Comparison of ENCODE assay signal across 1 cellular context in the genomic region with DNA sequence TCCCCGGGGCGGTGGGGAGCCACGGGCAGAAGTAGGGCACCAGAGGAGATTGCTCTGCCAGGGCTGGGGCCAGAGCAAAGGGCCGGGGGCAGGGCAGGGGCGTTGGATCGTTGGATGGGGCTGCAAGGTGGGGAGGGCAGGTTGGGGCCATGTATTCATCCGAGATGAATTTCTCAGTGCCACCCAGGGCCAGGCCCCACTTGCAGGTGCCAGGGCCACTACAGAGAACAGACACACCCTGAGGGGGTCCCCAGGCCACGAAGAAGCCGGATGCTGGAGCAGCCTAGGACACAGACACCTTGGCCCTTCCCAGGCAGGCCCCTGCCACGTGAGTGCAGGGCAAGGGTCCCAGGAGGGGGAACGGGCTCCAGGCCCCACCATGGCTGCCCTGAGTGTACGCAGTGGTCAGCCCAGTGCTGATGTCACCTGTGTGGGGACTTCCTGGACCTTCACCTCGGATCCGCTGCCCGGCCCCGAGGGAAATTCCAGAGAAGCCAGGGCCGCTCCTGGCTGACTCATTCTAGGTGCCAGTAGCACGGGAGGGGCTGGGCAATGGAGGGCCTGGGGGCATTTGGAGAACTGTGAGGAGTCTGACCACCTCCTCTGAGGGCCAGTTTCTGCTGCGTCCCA.
TF ChIP-seq lines count a peak whose summit lies in the region.

No MANE protein-coding gene starts in this region.

TF ChIP-seq in GM12878, 131 proteins besides CTCF, POLR2A, EP300 and RAD21 (continued from another document):
- TF ChIP-seq, protein P1, sequence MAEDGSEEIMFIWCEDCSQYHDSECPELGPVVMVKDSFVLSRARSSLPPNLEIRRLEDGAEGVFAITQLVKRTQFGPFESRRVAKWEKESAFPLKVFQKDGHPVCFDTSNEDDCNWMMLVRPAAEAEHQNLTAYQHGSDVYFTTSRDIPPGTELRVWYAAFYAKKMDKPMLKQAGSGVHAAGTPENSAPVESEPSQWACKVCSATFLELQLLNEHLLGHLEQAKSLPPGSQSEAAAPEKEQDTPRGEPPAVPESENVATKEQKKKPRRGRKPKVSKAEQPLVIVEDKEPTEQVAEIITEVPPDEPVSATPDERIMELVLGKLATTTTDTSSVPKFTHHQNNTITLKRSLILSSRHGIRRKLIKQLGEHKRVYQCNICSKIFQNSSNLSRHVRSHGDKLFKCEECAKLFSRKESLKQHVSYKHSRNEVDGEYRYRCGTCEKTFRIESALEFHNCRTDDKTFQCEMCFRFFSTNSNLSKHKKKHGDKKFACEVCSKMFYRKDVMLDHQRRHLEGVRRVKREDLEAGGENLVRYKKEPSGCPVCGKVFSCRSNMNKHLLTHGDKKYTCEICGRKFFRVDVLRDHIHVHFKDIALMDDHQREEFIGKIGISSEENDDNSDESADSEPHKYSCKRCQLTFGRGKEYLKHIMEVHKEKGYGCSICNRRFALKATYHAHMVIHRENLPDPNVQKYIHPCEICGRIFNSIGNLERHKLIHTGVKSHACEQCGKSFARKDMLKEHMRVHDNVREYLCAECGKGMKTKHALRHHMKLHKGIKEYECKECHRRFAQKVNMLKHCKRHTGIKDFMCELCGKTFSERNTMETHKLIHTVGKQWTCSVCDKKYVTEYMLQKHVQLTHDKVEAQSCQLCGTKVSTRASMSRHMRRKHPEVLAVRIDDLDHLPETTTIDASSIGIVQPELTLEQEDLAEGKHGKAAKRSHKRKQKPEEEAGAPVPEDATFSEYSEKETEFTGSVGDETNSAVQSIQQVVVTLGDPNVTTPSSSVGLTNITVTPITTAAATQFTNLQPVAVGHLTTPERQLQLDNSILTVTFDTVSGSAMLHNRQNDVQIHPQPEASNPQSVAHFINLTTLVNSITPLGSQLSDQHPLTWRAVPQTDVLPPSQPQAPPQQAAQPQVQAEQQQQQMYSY (CRISPR knock-in tag; IDR thresholded peaks at IDR 0.05), result no peak
- TF ChIP-seq TCF12 (IDR thresholded peaks at IDR 0.05; ENCODE audit: low read depth, low read length) (no peak), YBX1 (IDR thresholded peaks at IDR 0.05) (no peak), SPI1 (IDR thresholded peaks at IDR 0.05; ENCODE audit: borderline replicate concordance, insufficient read depth, low read depth, low read length) (0 out of 2 replicates have a peak, but pooled peaks have one; percentile 18), KLF5 (IDR thresholded peaks at IDR 0.05; ENCODE audit: partially characterized antibody) (peak; percentile 39), SUZ12 (IDR thresholded peaks at IDR 0.05; ENCODE audit: unreplicated experiment) (no peak), RUNX3 (IDR thresholded peaks at IDR 0.05; ENCODE audit: low read length) (peak; percentile 58), MXI1 (IDR thresholded peaks at IDR 0.05; ENCODE audit: low read depth, low read length) (no peak), ESRRA (IDR thresholded peaks at IDR 0.05; ENCODE audit: low read length) (no peak), ETV6 (conservative IDR thresholded peaks at IDR 0.05 in 1 of 2, IDR thresholded peaks at IDR 0.05 in 1 of 2; ENCODE audit: borderline replicate concordance in 1 of 2, low read depth in 1 of 2) (peak in 1 of 2 experiments; percentile 44; a peak in 1 of 4 replicates), RB1 (IDR thresholded peaks at IDR 0.05; ENCODE audit: borderline replicate concordance) (no peak), SREBF1 (IDR thresholded peaks at IDR 0.05; ENCODE audit: low read length) (no peak), ZNF622 (IDR thresholded peaks at IDR 0.05) (no peak), EZH2 (IDR thresholded peaks at IDR 0.05; ENCODE audit: borderline replicate concordance, control insufficient read depth, low read depth, low read length) (no peak), FOS (IDR thresholded peaks at IDR 0.05; ENCODE audit: borderline replicate concordance, extremely low read depth, insufficient read length) (no peak), POLR2AphosphoS5 (IDR thresholded peaks at IDR 0.05; ENCODE audit: low read length) (0 out of 2 replicates have a peak, but pooled peaks have one; percentile 34), FOXM1 (IDR thresholded peaks at IDR 0.05; ENCODE audit: low read depth, low read length) (no peak), YY1 (IDR thresholded peaks at IDR 0.05; ENCODE audit: low read depth, low read length) (peak; percentile 65), PAX5 (IDR thresholded peaks at IDR 0.05; ENCODE audit: borderline replicate concordance, low read depth, low read length) (peak; percentile 59), ZNF384 (IDR thresholded peaks at IDR 0.05; ENCODE audit: borderline replicate concordance, low read depth, low read length) (no peak), SREBF2 (IDR thresholded peaks at IDR 0.05; ENCODE audit: low read length) (no peak), RAD51 (IDR thresholded peaks at IDR 0.05) (no peak), NBN (IDR thresholded peaks at IDR 0.05) (peak; percentile 68), CHD4 (IDR thresholded peaks at IDR 0.05) (no peak), NFYA (IDR thresholded peaks at IDR 0.05; ENCODE audit: borderline replicate concordance, low read depth, low read length) (no peak), NFIC (IDR thresholded peaks at IDR 0.05; ENCODE audit: low read depth, low read length) (peak; percentile 28; the same call in 1 of the 2 replicates), TCF7 (IDR thresholded peaks at IDR 0.05; ENCODE audit: borderline replicate concordance) (no peak)
- TF ChIP-seq, protein P2, sequence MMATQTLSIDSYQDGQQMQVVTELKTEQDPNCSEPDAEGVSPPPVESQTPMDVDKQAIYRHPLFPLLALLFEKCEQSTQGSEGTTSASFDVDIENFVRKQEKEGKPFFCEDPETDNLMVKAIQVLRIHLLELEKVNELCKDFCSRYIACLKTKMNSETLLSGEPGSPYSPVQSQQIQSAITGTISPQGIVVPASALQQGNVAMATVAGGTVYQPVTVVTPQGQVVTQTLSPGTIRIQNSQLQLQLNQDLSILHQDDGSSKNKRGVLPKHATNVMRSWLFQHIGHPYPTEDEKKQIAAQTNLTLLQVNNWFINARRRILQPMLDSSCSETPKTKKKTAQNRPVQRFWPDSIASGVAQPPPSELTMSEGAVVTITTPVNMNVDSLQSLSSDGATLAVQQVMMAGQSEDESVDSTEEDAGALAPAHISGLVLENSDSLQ (IDR thresholded peaks at IDR 0.05), result no peak
- TF ChIP-seq, protein P3, sequence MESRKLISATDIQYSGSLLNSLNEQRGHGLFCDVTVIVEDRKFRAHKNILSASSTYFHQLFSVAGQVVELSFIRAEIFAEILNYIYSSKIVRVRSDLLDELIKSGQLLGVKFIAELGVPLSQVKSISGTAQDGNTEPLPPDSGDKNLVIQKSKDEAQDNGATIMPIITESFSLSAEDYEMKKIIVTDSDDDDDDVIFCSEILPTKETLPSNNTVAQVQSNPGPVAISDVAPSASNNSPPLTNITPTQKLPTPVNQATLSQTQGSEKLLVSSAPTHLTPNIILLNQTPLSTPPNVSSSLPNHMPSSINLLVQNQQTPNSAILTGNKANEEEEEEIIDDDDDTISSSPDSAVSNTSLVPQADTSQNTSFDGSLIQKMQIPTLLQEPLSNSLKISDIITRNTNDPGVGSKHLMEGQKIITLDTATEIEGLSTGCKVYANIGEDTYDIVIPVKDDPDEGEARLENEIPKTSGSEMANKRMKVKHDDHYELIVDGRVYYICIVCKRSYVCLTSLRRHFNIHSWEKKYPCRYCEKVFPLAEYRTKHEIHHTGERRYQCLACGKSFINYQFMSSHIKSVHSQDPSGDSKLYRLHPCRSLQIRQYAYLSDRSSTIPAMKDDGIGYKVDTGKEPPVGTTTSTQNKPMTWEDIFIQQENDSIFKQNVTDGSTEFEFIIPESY (IDR thresholded peaks at IDR 0.05), result no peak
- TF ChIP-seq, protein P4, sequence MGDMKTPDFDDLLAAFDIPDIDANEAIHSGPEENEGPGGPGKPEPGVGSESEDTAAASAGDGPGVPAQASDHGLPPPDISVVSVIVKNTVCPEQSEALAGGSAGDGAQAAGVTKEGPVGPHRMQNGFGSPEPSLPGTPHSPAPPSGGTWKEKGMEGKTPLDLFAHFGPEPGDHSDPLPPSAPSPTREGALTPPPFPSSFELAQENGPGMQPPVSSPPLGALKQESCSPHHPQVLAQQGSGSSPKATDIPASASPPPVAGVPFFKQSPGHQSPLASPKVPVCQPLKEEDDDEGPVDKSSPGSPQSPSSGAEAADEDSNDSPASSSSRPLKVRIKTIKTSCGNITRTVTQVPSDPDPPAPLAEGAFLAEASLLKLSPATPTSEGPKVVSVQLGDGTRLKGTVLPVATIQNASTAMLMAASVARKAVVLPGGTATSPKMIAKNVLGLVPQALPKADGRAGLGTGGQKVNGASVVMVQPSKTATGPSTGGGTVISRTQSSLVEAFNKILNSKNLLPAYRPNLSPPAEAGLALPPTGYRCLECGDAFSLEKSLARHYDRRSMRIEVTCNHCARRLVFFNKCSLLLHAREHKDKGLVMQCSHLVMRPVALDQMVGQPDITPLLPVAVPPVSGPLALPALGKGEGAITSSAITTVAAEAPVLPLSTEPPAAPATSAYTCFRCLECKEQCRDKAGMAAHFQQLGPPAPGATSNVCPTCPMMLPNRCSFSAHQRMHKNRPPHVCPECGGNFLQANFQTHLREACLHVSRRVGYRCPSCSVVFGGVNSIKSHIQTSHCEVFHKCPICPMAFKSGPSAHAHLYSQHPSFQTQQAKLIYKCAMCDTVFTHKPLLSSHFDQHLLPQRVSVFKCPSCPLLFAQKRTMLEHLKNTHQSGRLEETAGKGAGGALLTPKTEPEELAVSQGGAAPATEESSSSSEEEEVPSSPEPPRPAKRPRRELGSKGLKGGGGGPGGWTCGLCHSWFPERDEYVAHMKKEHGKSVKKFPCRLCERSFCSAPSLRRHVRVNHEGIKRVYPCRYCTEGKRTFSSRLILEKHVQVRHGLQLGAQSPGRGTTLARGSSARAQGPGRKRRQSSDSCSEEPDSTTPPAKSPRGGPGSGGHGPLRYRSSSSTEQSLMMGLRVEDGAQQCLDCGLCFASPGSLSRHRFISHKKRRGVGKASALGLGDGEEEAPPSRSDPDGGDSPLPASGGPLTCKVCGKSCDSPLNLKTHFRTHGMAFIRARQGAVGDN (IDR thresholded peaks at IDR 0.05), result peak; percentile 94
TF ChIP-seq in GM12878: peak in this region for 38.
